ENCODE assay signal across 9 cellular contexts in genomic region chr1:64948905-64949833, GRCh38. TPM values are rescaled to one million over a fixed set of nuclear protein-coding genes. Genes with fewer than 3 reads are reported as not detected.
DNase-seq lines count a peak whose midpoint lies in the region; ATAC-seq and TF ChIP-seq lines count a peak whose summit lies in the region.
"Had no signal": no experiment of that assay in that cellular context is flagged by ENCODE, and none has a peak within 500 bp of the region (broad histone marks: within the 10 kb centered on the region; RNA-seq: fewer than 3 reads in every experiment).

No MANE protein-coding gene starts in this region.

- peak overlapping the region; percentile 86 for H3K27ac ChIP-seq in A673 (ENCODE audit: low read depth, low read length, poor library complexity, severe bottlenecking)

- no peaks in the 10 kb centered on the region for H3K9me3 Mint-ChIP-seq in activated T-cell treated with anti-CD3 and anti-CD28 coated beads, Interleukin-2, amount 50 U/mL, for 72 hours

- peaks cover 87% of the 10 kb centered on the region for H3K4me1 ChIP-seq in A673 (ENCODE audit: insufficient read depth, low read length, poor library complexity, severe bottlenecking)

- H3K27me3 Mint-ChIP-seq in activated T-cell treated with anti-CD3 and anti-CD28 coated beads, Interleukin-2, amount 50 U/mL, for 72 hours (ENCODE audit: low read depth): no peaks in the 10 kb centered on the region

- intact Hi-C loops in A673 (cut with micrococcal nuclease; ENCODE audit: unreplicated experiment): no loop called here

- H3K9me3 ChIP-seq in A673 (ENCODE audit: low read depth, low read length, poor library complexity, severe bottlenecking): no peaks in the 10 kb centered on the region

- CTCF ChIA-PET in A673 (lab: Charles Lee) (interaction anchor here (0.6 kb wide), 1 partner anchor 43 kb away, joined by 5 read pairs; no protein-coding TSS in a partner anchor), HEK293T (lab: Yijun Ruan, JAX) (interaction anchor here (0.6 kb wide), 1 partner anchor 527 kb away, joined by 3 read pairs; no protein-coding TSS in a partner anchor)

- peak; percentile 49 for DNase-seq in A673 (ENCODE audit: low spot score)
- DNase-seq in HEK293T (ENCODE audit: extremely low spot score): no peak
- peak; percentile 78 to 80 for DNase-seq in activated T-cell treated with anti-CD3 and anti-CD28 coated beads, Interleukin-2, amount 50 U/mL, for 72 hours
- peak; percentile 50 for DNase-seq in kidney tubule cell (ENCODE audit: low spot score)
- DNase-seq in SW 1271 (lab: John Stamatoyannopoulos, UW): no peak
- DNase-seq in DMS153 treated with DMSO at 0.1 percent for 48 hours (lab: John Stamatoyannopoulos, UW; ENCODE audit: unreplicated experiment): no peak
- DNase-seq in ureter (ENCODE audit: low spot score): no peak
- no peak for DNase-seq in G401 (ENCODE audit: low spot score)
- DNase-seq: NCI-H1436 had no signal

- no peak for TF ChIP-seq CTCF in A673 (conservative IDR thresholded peaks at IDR 0.05; ENCODE audit: low read depth, low read length)

- peaks cover 65% of the 10 kb centered on the region for H3K4me1 Mint-ChIP-seq in activated T-cell treated with anti-CD3 and anti-CD28 coated beads, Interleukin-2, amount 50 U/mL, for 72 hours (ENCODE audit: low read depth)

- in situ Hi-C loops in G401 (cut with HindIII; ENCODE audit: low sequenced_read_pairs): no loop called here

- H3K27ac Mint-ChIP-seq in activated T-cell treated with anti-CD3 and anti-CD28 coated beads, Interleukin-2, amount 50 U/mL, for 72 hours: peak overlapping the region; percentile 99

- POLR2A ChIA-PET in A673 (lab: Charles Lee; ENCODE audit: low non-redundant PET): interaction anchor here (0.7 kb wide), 1 partner anchor 24 kb away, joined by 4 read pairs; no protein-coding TSS in a partner anchor
- POLR2A ChIA-PET in HEK293T (lab: Yijun Ruan, JAX): no interaction called here

- ATAC-seq in activated T-cell treated with anti-CD3 and anti-CD28 coated beads, Interleukin-2, amount 50 U/mL, for 72 hours (replicated peaks in 1 of 2): peak; percentile 94 to 95

- peak overlapping the region; percentile 56 to 83 for H3K4me3 Mint-ChIP-seq in activated T-cell treated with anti-CD3 and anti-CD28 coated beads, Interleukin-2, amount 50 U/mL, for 72 hours

- H3K4me3 ChIP-seq in A673 (ENCODE audit: low read depth, low read length, poor library complexity, severe bottlenecking): no peak overlapping the region

- no peaks in the 10 kb centered on the region for H3K27me3 ChIP-seq in A673 (replicated peaks; ENCODE audit: insufficient read depth, low read depth, low read length, poor library complexity)

- H3K36me3 ChIP-seq in A673 (ENCODE audit: insufficient read depth, low read length, poor library complexity, severe bottlenecking): peaks cover 3% of the 10 kb centered on the region

- BruUV-seq in A673 (replicated peaks; lab: Mats Ljungman, UMichigan): no TSS peak

- no peaks in the 10 kb centered on the region for H3K36me3 Mint-ChIP-seq in activated T-cell treated with anti-CD3 and anti-CD28 coated beads, Interleukin-2, amount 50 U/mL, for 72 hours (ENCODE audit: insufficient read depth in 2 of 2)

TF ChIP-seq in HEK293T, 16 proteins besides CTCF, POLR2A, EP300 and RAD21:
- TF ChIP-seq ELF4 (IDR thresholded peaks at IDR 0.05): no peak
- peak; percentile 39 for TF ChIP-seq PKNOX1 (IDR thresholded peaks at IDR 0.05)

RNA-seq across cellular contexts. Expression of gene JAK1, which starts 17.2 kb away (rescaled TPM):
- total RNA-seq in A673 (2021) (318 and 339 TPM in 2 replicates), ureter (116 TPM)
- 100 to 1,000 TPM; 169 to 185 TPM for total RNA-seq in activated T-cell treated with anti-CD3 and anti-CD28 coated beads, Interleukin-2, amount 50 U/mL, for 72 hours
- 30.5 and 67.8 TPM in 2 replicates for total RNA-seq in G401 (2014; rRNA removed; shearing (Covaris generic))

Comparison
In these comparisons a context has a peak if more than half of its experiments do, and no peak if none do; other contexts are left out.
1. DNase-seq: peak in A673 (single experiment), activated T-cell treated with anti-CD3 and anti-CD28 coated beads, Interleukin-2, amount 50 U/mL, for 72 hours (2 of 2) and kidney tubule cell (single experiment); none in HEK293T (single experiment), SW 1271 (0 of 2), DMS153 treated with DMSO at 0.1 percent for 48 hours (single experiment), ureter (single experiment) and G401 (single experiment).